ENCODE assay signal across 1 cellular context in genomic region chr1:2298685-2299673, GRCh38.
TF ChIP-seq lines count a peak whose summit lies in the region.

No MANE protein-coding gene starts in this region.

TF ChIP-seq in GM12878, 131 proteins besides CTCF, POLR2A, EP300 and RAD21 (continued from another document):
- TF ChIP-seq ZNF687 (IDR thresholded peaks at IDR 0.05) = no peak
- TF ChIP-seq CBFB (IDR thresholded peaks at IDR 0.05; ENCODE audit: low read depth) = no peak
- no peak for TF ChIP-seq CEBPB (IDR thresholded peaks at IDR 0.05; ENCODE audit: borderline replicate concordance in 1 of 2, low read depth in 2 of 2, low read length in 2 of 2)
- TF ChIP-seq E4F1 (IDR thresholded peaks at IDR 0.05; ENCODE audit: borderline replicate concordance, partially characterized antibody) = no peak
- no peak for TF ChIP-seq TCF7 (IDR thresholded peaks at IDR 0.05; ENCODE audit: borderline replicate concordance)
